ENCODE assay signal across 1 cellular context in genomic region chr15:74008901-74009300, GRCh38.
TF ChIP-seq lines count a peak whose summit lies in the region.

No MANE protein-coding gene starts in this region.

TF ChIP-seq in WTC11, 78 proteins besides CTCF, POLR2A, EP300 and RAD21 (continued from another document):
- no peak for TF ChIP-seq PRDM15 (CRISPR knock-in tag; IDR thresholded peaks at IDR 0.05)
TF ChIP-seq in WTC11: peak in this region for 0.
